Comparison of ENCODE assay signal across 1 cellular context in genomic region chr2:240913810-240914644, GRCh38.
A peak's percentile ranks its signal among the peaks of the same experiment; 100 is the strongest.
TF ChIP-seq lines count a peak whose summit lies in the region.

No MANE protein-coding gene starts in this region.

TF ChIP-seq in HepG2, 621 proteins besides CTCF, POLR2A, EP300 and RAD21 (continued from another document and continues in another):
- TF ChIP-seq ZNF773 (CRISPR knock-in tag; IDR thresholded peaks at IDR 0.05; ENCODE audit: borderline replicate concordance) (no peak), PITX1 (CRISPR knock-in tag; IDR thresholded peaks at IDR 0.05) (peak; percentile 43; the same call in 1 of the 2 replicates), ZNF460 (CRISPR knock-in tag; IDR thresholded peaks at IDR 0.05; ENCODE audit: borderline replicate concordance) (no peak), DBP (CRISPR knock-in tag; IDR thresholded peaks at IDR 0.05; ENCODE audit: not compliant biosample characterization) (no peak), ZNF772 (CRISPR knock-in tag; IDR thresholded peaks at IDR 0.05) (0 out of 2 replicates have a peak, but pooled peaks have one; percentile 52), FUBP1 (CRISPR knock-in tag; IDR thresholded peaks at IDR 0.05; ENCODE audit: borderline replicate concordance) (no peak), ZNF615 (CRISPR knock-in tag; IDR thresholded peaks at IDR 0.05; ENCODE audit: borderline replicate concordance) (no peak), ATRX (CRISPR knock-in tag; IDR thresholded peaks at IDR 0.05; ENCODE audit: borderline replicate concordance) (no peak), ZNF18 (CRISPR knock-in tag; IDR thresholded peaks at IDR 0.05; ENCODE audit: insufficient replicate concordance) (peak; percentile 35), CENPX (CRISPR knock-in tag; IDR thresholded peaks at IDR 0.05) (no peak), ZNF552 (CRISPR knock-in tag; IDR thresholded peaks at IDR 0.05; ENCODE audit: borderline replicate concordance) (peak; percentile 18; the same call in 1 of the 2 replicates), ATF5 (CRISPR knock-in tag; IDR thresholded peaks at IDR 0.05; ENCODE audit: low read depth) (no peak), ZFP90 (CRISPR knock-in tag; IDR thresholded peaks at IDR 0.05; ENCODE audit: borderline replicate concordance) (no peak), CREB3 (CRISPR knock-in tag; IDR thresholded peaks at IDR 0.05) (no peak), TOE1 (CRISPR knock-in tag; IDR thresholded peaks at IDR 0.05) (no peak), CHD4 (IDR thresholded peaks at IDR 0.05; ENCODE audit: borderline replicate concordance, low read length) (no peak; the same call in 1 of the 2 replicates), NCOA1 (CRISPR knock-in tag; IDR thresholded peaks at IDR 0.05) (no peak), NFATC3 (CRISPR knock-in tag; IDR thresholded peaks at IDR 0.05) (no peak), ZFAT (CRISPR knock-in tag; conservative IDR thresholded peaks at IDR 0.05) (no peak), ZNF253 (CRISPR knock-in tag; IDR thresholded peaks at IDR 0.05; ENCODE audit: borderline replicate concordance) (peak; percentile 62; the same call in 1 of the 2 replicates), ZNF292 (CRISPR knock-in tag; IDR thresholded peaks at IDR 0.05; ENCODE audit: borderline replicate concordance, low read depth) (peak; percentile 86), ZNF256 (CRISPR knock-in tag; conservative IDR thresholded peaks at IDR 0.05) (no peak), KAT7 (CRISPR knock-in tag; IDR thresholded peaks at IDR 0.05; ENCODE audit: borderline replicate concordance) (no peak), CHD2 (IDR thresholded peaks at IDR 0.05; ENCODE audit: low read depth, low read length) (no peak), MZF1 (CRISPR knock-in tag; IDR thresholded peaks at IDR 0.05; ENCODE audit: borderline replicate concordance) (no peak), ZNF20 (CRISPR knock-in tag; IDR thresholded peaks at IDR 0.05) (no peak), TRIM24 (CRISPR knock-in tag; IDR thresholded peaks at IDR 0.05) (no peak), ESRRA (CRISPR knock-in tag; IDR thresholded peaks at IDR 0.05; ENCODE audit: low read depth) (no peak), YEATS4 (CRISPR knock-in tag; IDR thresholded peaks at IDR 0.05; ENCODE audit: borderline replicate concordance) (no peak; the same call in 1 of the 2 replicates), MAX (IDR thresholded peaks at IDR 0.05) (peak; percentile 60; the same call in 1 of the 2 replicates), CBFB (CRISPR knock-in tag; IDR thresholded peaks at IDR 0.05) (no peak), DMTF1 (CRISPR knock-in tag; IDR thresholded peaks at IDR 0.05) (no peak), ZBTB8A (CRISPR knock-in tag; IDR thresholded peaks at IDR 0.05; ENCODE audit: borderline replicate concordance, low read depth) (no peak), SATB2 (CRISPR knock-in tag; IDR thresholded peaks at IDR 0.05) (no peak), U2AF2 (IDR thresholded peaks at IDR 0.05; ENCODE audit: low read depth, low read length) (no peak), SALL1 (CRISPR knock-in tag; IDR thresholded peaks at IDR 0.05) (0 out of 2 replicates have a peak, but pooled peaks have one; percentile 17), ZNF800 (CRISPR knock-in tag; IDR thresholded peaks at IDR 0.05) (no peak), GATAD1 (CRISPR knock-in tag; IDR thresholded peaks at IDR 0.05) (no peak), TAF1 (CRISPR knock-in tag; IDR thresholded peaks at IDR 0.05) (no peak), ASH2L (IDR thresholded peaks at IDR 0.05; ENCODE audit: insufficient read length, low read depth, low read length) (no peak), ZFX (CRISPR knock-in tag; IDR thresholded peaks at IDR 0.05; ENCODE audit: low read depth) (peak; percentile 54; the same call in 1 of the 2 replicates), KLF15 (CRISPR knock-in tag; IDR thresholded peaks at IDR 0.05; ENCODE audit: borderline replicate concordance) (no peak), ZNF350 (CRISPR knock-in tag; IDR thresholded peaks at IDR 0.05; ENCODE audit: borderline replicate concordance, low read depth) (peak; percentile 37; the same call in 1 of the 2 replicates), POGZ (CRISPR knock-in tag; IDR thresholded peaks at IDR 0.05) (no peak), ETV5 (CRISPR knock-in tag; IDR thresholded peaks at IDR 0.05; ENCODE audit: borderline replicate concordance) (peak; percentile 29; the same call in 1 of the 2 replicates), ZNF33A (CRISPR knock-in tag; IDR thresholded peaks at IDR 0.05; ENCODE audit: borderline replicate concordance) (no peak), SSRP1 (CRISPR knock-in tag; IDR thresholded peaks at IDR 0.05) (no peak), ZNF770 (CRISPR knock-in tag; IDR thresholded peaks at IDR 0.05) (peak; percentile 99), KDM3A (CRISPR knock-in tag; IDR thresholded peaks at IDR 0.05; ENCODE audit: low read depth) (no peak; the same call in 1 of the 2 replicates), NBN (conservative IDR thresholded peaks at IDR 0.05) (no peak), ZNF224 (CRISPR knock-in tag; IDR thresholded peaks at IDR 0.05) (peak; percentile 53; the same call in 1 of the 2 replicates), ZNF431 (CRISPR knock-in tag; IDR thresholded peaks at IDR 0.05; ENCODE audit: borderline replicate concordance, low read depth) (no peak), ZNF451 (CRISPR knock-in tag; IDR thresholded peaks at IDR 0.05) (no peak), ZBTB44 (CRISPR knock-in tag; IDR thresholded peaks at IDR 0.05) (no peak), ZNF30 (CRISPR knock-in tag; IDR thresholded peaks at IDR 0.05) (no peak), ZNF629 (CRISPR knock-in tag; conservative IDR thresholded peaks at IDR 0.05) (no peak), ZBTB14 (CRISPR knock-in tag; IDR thresholded peaks at IDR 0.05) (no peak), REPIN1 (CRISPR knock-in tag; IDR thresholded peaks at IDR 0.05; ENCODE audit: borderline replicate concordance, low read depth) (0 out of 2 replicates have a peak, but pooled peaks have one; percentile 29)
